Comparison of ENCODE assay signal across 8 cellular contexts in genomic region chr20:14334306-14334930, GRCh38. TPM values are rescaled to one million over a fixed set of nuclear protein-coding genes. Genes with fewer than 3 reads are reported as not detected.
DNase-seq lines count a peak whose midpoint lies in the region; ATAC-seq, FAIRE-seq and TF ChIP-seq lines count a peak whose summit lies in the region.

No MANE protein-coding gene starts in this region.

- CTCF ChIA-PET in A549 (lab: Yijun Ruan, JAX) = interaction anchor here (0.6 to 2.0 kb wide), 15 partner anchors 9 to 1596 kb away, joined by 3 to 9 read pairs (median 3); partner anchors contain the start of gene MACROD2
- CTCF ChIA-PET in T-cell (lab: Charles Lee) = no interaction called here

- H3K27ac ChIP-seq in A549 = peak overlapping the region in 1 of 2 experiments; percentile 36; a peak in 2 of 6 replicates
- H3K27ac ChIP-seq in foreskin keratinocyte = peak overlapping the region; percentile 85

- peaks cover 0 to 4% (median 3%) of the 10 kb centered on the region in 3 donors for H3K9me3 Mint-ChIP-seq in T-cell

- H3K27me3 ChIP-seq in foreskin keratinocyte = no peaks in the 10 kb centered on the region

- H3K27me3 Mint-ChIP-seq in T-cell = no peaks in the 10 kb centered on the region

- H3K27ac Mint-ChIP-seq in T-cell = no peak overlapping the region

- H3K9me3 ChIP-seq in A549 = no peaks in the 10 kb centered on the region

- peak; percentile 74 for TF ChIP-seq CTCF in A549 (IDR thresholded peaks at IDR 0.05)
- peak; percentile 78 for TF ChIP-seq CTCF in foreskin keratinocyte (conservative IDR thresholded peaks at IDR 0.05)
- peak; percentile 73 for TF ChIP-seq CTCF in retinal pigment epithelial cell (conservative IDR thresholded peaks at IDR 0.05; ENCODE audit: low read depth, low read length)

- peak overlapping the region; percentile 67 for H3K4me3 ChIP-seq in A549
- H3K4me3 ChIP-seq in retinal pigment epithelial cell (ENCODE audit: low read length) = peak overlapping the region; percentile 78

- H3K4me1 ChIP-seq in A549 (peaks cover 26% of the 10 kb centered on the region; the same call in 2 of the 3 replicates), foreskin keratinocyte (peaks cover 24% of the 10 kb centered on the region)

- H3K4me3 Mint-ChIP-seq in T-cell = no peak overlapping the region

- DNase-seq in A549 (ENCODE audit: low read depth in 1 of 2, low spot score in 1 of 2) (peak; percentile 37 to 71), RPMI7951 (ENCODE audit: low read depth) (peak; percentile 30), foreskin keratinocyte (peak in 1 of 2 donors; percentile 64), retinal pigment epithelial cell (ENCODE audit: low read depth) (peak; percentile 37), T-cell (no peak)
- no peak for DNase-seq in activated effector memory CD4-positive, alpha-beta T cell treated with Interleukin-2 at 50 U/mL for 16 hours

- no peak for TF ChIP-seq POLR2A in A549 (IDR thresholded peaks at IDR 0.05; ENCODE audit: low read length)

- ATAC-seq in A549 = peak in 1 of 2 experiments; percentile 37; a peak in 3 of 6 replicates
- ATAC-seq in HG03354 (IDR thresholded peaks at IDR 0.05; ENCODE audit: poor library complexity, severe bottlenecking, unreplicated experiment) = peak; percentile 33
- peak; percentile 26 for ATAC-seq in foreskin keratinocyte
- ATAC-seq in T-cell (replicated peaks in 1 of 4) = no peak
- no peak for ATAC-seq in HG02571 (IDR thresholded peaks at IDR 0.05; ENCODE audit: unreplicated experiment)

- H3K36me3 Mint-ChIP-seq in T-cell = no peaks in the 10 kb centered on the region

- H3K4me1 Mint-ChIP-seq in T-cell = no peaks in the 10 kb centered on the region

- FAIRE-seq in A549 (lab: Jason Lieb, UNC) = peak; percentile 73

- peak; percentile 84 to 94 for TF ChIP-seq RAD21 in A549 (conservative IDR thresholded peaks at IDR 0.05 in 1 of 2, IDR thresholded peaks at IDR 0.05 in 1 of 2)

- POLR2A ChIA-PET in A549 (lab: Yijun Ruan, JAX) = no interaction called here
- POLR2A ChIA-PET in T-cell (lab: Charles Lee) = no interaction called here

- WGBS in A549 (ENCODE audit: missing lambda C conversion rate) = 3% methylated on average over 3 of the region's 3 CpGs

- TF ChIP-seq EP300 in A549 (IDR thresholded peaks at IDR 0.05) = no peak

- peak overlapping the region; percentile 83 for H3K4me2 ChIP-seq in A549

TF ChIP-seq in A549, 52 proteins besides CTCF, POLR2A, EP300 and RAD21:
- TF ChIP-seq CHD2 (IDR thresholded peaks at IDR 0.05; ENCODE audit: low read length, partially characterized antibody) (no peak), ZNF302 (CRISPR knock-in tag; IDR thresholded peaks at IDR 0.05) (no peak), SMC3 (IDR thresholded peaks at IDR 0.05) (peak; percentile 88)

RNA-seq across cellular contexts. Expression of gene FLRT3, which starts 3.0 kb away (rescaled TPM):
- polyA plus RNA-seq in A549 (2011; rRNA removed) (28.7 and 35.1 TPM in 2 replicates), A549 (2017; fragmentation: RNase III; extraction: RNeasy Plus Mini Kit Qiagen cat#74134 plus additional on column Dnase treatment) (2.6 to 3.8 TPM (median 3.4 TPM) in 3 replicates), foreskin keratinocyte (12.9 and 14.2 TPM in 2 replicates)
- 1.6 and 1.7 TPM in 2 replicates for polyA plus RNA-seq in A549 (2012; cell fraction: cytosol; rRNA removed)
- polyA plus RNA-seq in A549 (2012; cell fraction: nucleus; rRNA removed) = 1.6 and 2.3 TPM in 2 replicates
- polyA minus RNA-seq in A549 (2011; rRNA and poly(A)+ RNA removed) = 25.7 and 26.2 TPM in 2 replicates
- total RNA-seq in RPMI7951 (2014; rRNA removed; shearing (Covaris generic)) = 1.4 and 1.9 TPM in 2 replicates
- total RNA-seq in foreskin keratinocyte (53.6 and 61.2 TPM in 2 replicates), T-cell (under 1 TPM in 1 of 5 donors, not detected in 4; 0.07 TPM)

Comparison
In these comparisons a context has a peak if more than half of its experiments do, and no peak if none do; other contexts are left out.
1. ATAC-seq: peak in HG03354 (single experiment) and foreskin keratinocyte (single experiment); none in T-cell (0 of 4) and HG02571 (single experiment).
2. DNase-seq: peak in A549 (2 of 2), RPMI7951 (single experiment) and retinal pigment epithelial cell (single experiment); none in T-cell (0 of 34) and activated effector memory CD4-positive, alpha-beta T cell treated with Interleukin-2 at 50 U/mL for 16 hours (single experiment).
3. RNA of gene FLRT3, which starts 3.0 kb away (total RNA-seq): 53.6 to 61.2 TPM in foreskin keratinocyte; 1.4 to 1.9 TPM in RPMI7951 and 0.07 TPM in T-cell; every median in the first group is over 10 times any median in the second.
4. Peak in every context shown above with its lines, with median percentiles within 50 percentile points of each other: CTCF ChIP-seq.